ENCODE assay signal across 15 cellular contexts in genomic region chr3:169619793-169620192, GRCh38. TPM values are rescaled to one million over a fixed set of nuclear protein-coding genes. Genes with fewer than 3 reads are reported as not detected.
A peak's percentile ranks its signal among the peaks of the same experiment; 100 is the strongest.
DNase-seq lines count a peak whose midpoint lies in the region; ATAC-seq and TF ChIP-seq lines count a peak whose summit lies in the region.
"Had no signal": no experiment of that assay in that cellular context is flagged by ENCODE, and none has a peak within 500 bp of the region (broad histone marks: within the 10 kb centered on the region; RNA-seq: fewer than 3 reads in every experiment).

No MANE protein-coding gene starts in this region.

- H3K36me3 ChIP-seq in heart right ventricle = no peaks in the 10 kb centered on the region
- no peaks in the 10 kb centered on the region for H3K36me3 ChIP-seq in vagina

- H3K4me1 Mint-ChIP-seq in activated naive CD8-positive, alpha-beta T cell treated with anti-CD3 and anti-CD28 coated beads, Interleukin-2, amount 50 U/mL, for 24 hours = no peaks in the 10 kb centered on the region
- no peaks in the 10 kb centered on the region for H3K4me1 Mint-ChIP-seq in T-helper 2 cell treated with Interferon-gamma antibody and Interleukin-4, amounts not matched to agents 5 μg/mL and 100 μg/mL, for 36 hours (ENCODE audit: low read depth)
- H3K4me1 Mint-ChIP-seq: neural crest cell had no signal

- intact Hi-C loops in heart right ventricle (cut with DNase I) (no loop called here), Right ventricle myocardium inferior (cut with DNase I) (loop anchor here (5.0 kb wide), 1 partner anchor 43 kb away; the partner anchor contains the start of gene MECOM), vagina (cut with DNase I) (no loop called here)

- TF ChIP-seq CTCF in heart right ventricle (IDR thresholded peaks at IDR 0.05) (peak in 3 of 9 donors; percentile 16 to 41 (median 19)), epithelial cell of proximal tubule (conservative IDR thresholded peaks at IDR 0.05; ENCODE audit: low read depth, low read length) (peak; percentile 21), vagina (IDR thresholded peaks at IDR 0.05) (no peak)

- H3K27me3 Mint-ChIP-seq in activated naive CD8-positive, alpha-beta T cell treated with anti-CD3 and anti-CD28 coated beads, Interleukin-2, amount 50 U/mL, for 24 hours = no peaks in the 10 kb centered on the region
- H3K27me3 Mint-ChIP-seq in T-helper 2 cell treated with Interferon-gamma antibody and Interleukin-4, amounts not matched to agents 5 μg/mL and 100 μg/mL, for 36 hours (ENCODE audit: low read depth) = peaks cover 7% of the 10 kb centered on the region

- H3K4me3 ChIP-seq in heart right ventricle = no peak overlapping the region
- no peak overlapping the region for H3K4me3 ChIP-seq in epithelial cell of proximal tubule (ENCODE audit: low read depth, low read length)
- no peak overlapping the region for H3K4me3 ChIP-seq in vagina
- H3K4me3 ChIP-seq: lung had no signal

- H3K27me3 ChIP-seq in heart right ventricle = no peaks in the 10 kb centered on the region
- no peaks in the 10 kb centered on the region for H3K27me3 ChIP-seq in vagina

- H3K4me1 ChIP-seq in heart right ventricle (peaks cover 0 to 38% (median 10%) of the 10 kb centered on the region in 9 donors), vagina (no peaks in the 10 kb centered on the region)
- H3K4me1 ChIP-seq: Caco-2 had no signal

- ATAC-seq in heart right ventricle (peak in 7 of 8 donors; percentile 44 to 71 (median 58)), Right ventricle myocardium inferior (no peak), GM19455 (IDR thresholded peaks at IDR 0.05; ENCODE audit: unreplicated experiment) (no peak)
- ATAC-seq in activated naive CD8-positive, alpha-beta T cell treated with anti-CD3 and anti-CD28 coated beads, Interleukin-2, amount 50 U/mL, for 24 hours = no peak

- no peaks in the 10 kb centered on the region for H3K36me3 Mint-ChIP-seq in activated naive CD8-positive, alpha-beta T cell treated with anti-CD3 and anti-CD28 coated beads, Interleukin-2, amount 50 U/mL, for 24 hours (ENCODE audit: low read depth)
- H3K36me3 Mint-ChIP-seq in T-helper 2 cell treated with Interferon-gamma antibody and Interleukin-4, amounts not matched to agents 5 μg/mL and 100 μg/mL, for 36 hours (ENCODE audit: low read depth) = no peaks in the 10 kb centered on the region

- H3K9me3 Mint-ChIP-seq in activated naive CD8-positive, alpha-beta T cell treated with anti-CD3 and anti-CD28 coated beads, Interleukin-2, amount 50 U/mL, for 24 hours = no peaks in the 10 kb centered on the region
- H3K9me3 Mint-ChIP-seq in T-helper 2 cell treated with Interferon-gamma antibody and Interleukin-4, amounts not matched to agents 5 μg/mL and 100 μg/mL, for 36 hours = no peaks in the 10 kb centered on the region
- H3K9me3 Mint-ChIP-seq: neural crest cell had no signal

- no peak overlapping the region for H3K4me3 Mint-ChIP-seq in activated naive CD8-positive, alpha-beta T cell treated with anti-CD3 and anti-CD28 coated beads, Interleukin-2, amount 50 U/mL, for 24 hours
- H3K4me3 Mint-ChIP-seq in T-helper 2 cell treated with Interferon-gamma antibody and Interleukin-4, amounts not matched to agents 5 μg/mL and 100 μg/mL, for 36 hours = no peak overlapping the region
- H3K4me3 Mint-ChIP-seq: neural crest cell had no signal

- no peak overlapping the region for H3K27ac Mint-ChIP-seq in activated naive CD8-positive, alpha-beta T cell treated with anti-CD3 and anti-CD28 coated beads, Interleukin-2, amount 50 U/mL, for 24 hours
- no peak overlapping the region for H3K27ac Mint-ChIP-seq in T-helper 2 cell treated with Interferon-gamma antibody and Interleukin-4, amounts not matched to agents 5 μg/mL and 100 μg/mL, for 36 hours

- no peaks in the 10 kb centered on the region for H3K9me3 ChIP-seq in heart right ventricle
- H3K9me3 ChIP-seq in vagina = no peaks in the 10 kb centered on the region
- H3K9me3 ChIP-seq: Caco-2 had no signal

- H3K27ac ChIP-seq in heart right ventricle (peak overlapping the region in 9 of 10 donors; percentile 3 to 71 (median 41)), vagina (peak overlapping the region; percentile 28)

- DNase-seq in heart right ventricle (no peak), Right ventricle myocardium inferior (ENCODE audit: missing footprints) (no peak), NCI-H345 treated with DMSO at 0.1 percent for 48 hours (lab: John Stamatoyannopoulos, UW; ENCODE audit: unreplicated experiment) (peak; percentile 5), epithelial cell of proximal tubule (ENCODE audit: low read depth) (no peak), vagina (ENCODE audit: extremely low spot score in 2 of 2) (no peak)
- no peak for DNase-seq in activated naive CD8-positive, alpha-beta T cell treated with anti-CD3 and anti-CD28 coated beads, Interleukin-2, amount 50 U/mL, for 24 hours
- no peak for DNase-seq in T-helper 2 cell treated with Interferon-gamma antibody and Interleukin-4, amounts not matched to agents 5 μg/mL and 100 μg/mL, for 36 hours (ENCODE audit: low spot score)
- DNase-seq: activated CD4-positive, CD25-positive, alpha-beta regulatory T cell; Caco-2; KBM-7; NCI-H1930; stimulated activated CD4-positive, alpha-beta T cell treated with anti-CD3 and anti-CD28 coated beads, Interleukin-4, amount 100 ng/mL, for 24 hours had no signal

- no peak for TF ChIP-seq POLR2A in vagina (IDR thresholded peaks at IDR 0.05)

- WGBS in heart right ventricle, 2 donors = 51 to 55% methylated on average over 6 of the region's 6 CpGs

RNA-seq across cellular contexts. Expression of gene MECOM, which starts 43.7 kb away (rescaled TPM):
- total RNA-seq in heart right ventricle (10 to 100 TPM; 13.1 to 27.7 (median 17.7) TPM), Right ventricle myocardium inferior (20.0 TPM), epithelial cell of proximal tubule (15.7 and 25.2 TPM in 2 replicates), vagina (16.0 TPM)
- polyA plus RNA-seq in heart right ventricle = 10 to 100 TPM in 1 of 2 donors, 1 to 10 TPM in 1; 7.0 to 11.0 TPM

Comparison
In these comparisons a context has a peak if more than half of its experiments do, and no peak if none do; other contexts are left out.
1. ATAC-seq: peak in heart right ventricle (7 of 8); none in Right ventricle myocardium inferior (single experiment), GM19455 (single experiment) and activated naive CD8-positive, alpha-beta T cell treated with anti-CD3 and anti-CD28 coated beads, Interleukin-2, amount 50 U/mL, for 24 hours (single experiment).